15 cellular contexts compared by ENCODE assay signal in genomic region chr20:10115021-10115420, GRCh38.
A peak's percentile ranks its signal among the peaks of the same experiment; 100 is the strongest.
DNase-seq lines count a peak whose midpoint lies in the region; ATAC-seq and TF ChIP-seq lines count a peak whose summit lies in the region.
"Had no signal": no experiment of that assay in that cellular context is flagged by ENCODE, and none has a peak within 500 bp of the region (broad histone marks: within the 10 kb centered on the region; RNA-seq: fewer than 3 reads in every experiment).

No MANE protein-coding gene starts in this region.

- intact Hi-C loops in PC-3 (cut with micrococcal nuclease) (no loop called here), adrenal gland (cut with DNase I) (loop anchor here in 1 of 2 donors (10.0 kb wide), 1 partner anchor 310 kb away; no protein-coding TSS in a partner anchor)

- H3K36me3 ChIP-seq in PC-3 (ENCODE audit: low read depth, low read length) (no peaks in the 10 kb centered on the region), adrenal gland (replicated peaks in 1 of 2) (no peaks in the 10 kb centered on the region)
- H3K36me3 ChIP-seq: SJCRH30, tibial artery had no signal

- DNase-seq in GM04503 (ENCODE audit: low read depth) (peak; percentile 81), PC-3 (peak; percentile 73), fibroblast of gingiva (ENCODE audit: low read depth) (peak; percentile 62), anterior cingulate cortex (lab: John Stamatoyannopoulos, UW) (no peak), adrenal gland (no peak), Ammon's horn (ENCODE audit: low spot score) (no peak)
- DNase-seq in stimulated activated effector memory CD8-positive, alpha-beta T cell treated with anti-CD3 and anti-CD28 coated beads, Interleukin-12 subunit alpha, Interleukin-12 subunit beta, amount 100 ng/mL, for 72 hours (ENCODE audit: low spot score in 2 of 2) = no peak
- DNase-seq: body of pancreas, DMS 273 treated with DMSO at 0.1 percent for 48 hours, NCI-H1694, NCI-H748 treated with DMSO at 0.1 percent for 48 hours, SJCRH30, small intestine, tibial artery had no signal

- TF ChIP-seq POLR2A in adrenal gland (IDR thresholded peaks at IDR 0.05) = no peak

- H2AFZ ChIP-seq in PC-3 (ENCODE audit: low read length) = no peak overlapping the region

- no peak for TF ChIP-seq CTCF in PC-3 (conservative IDR thresholded peaks at IDR 0.05; ENCODE audit: low read depth, low read length)
- TF ChIP-seq CTCF in adrenal gland (IDR thresholded peaks at IDR 0.05) = no peak

- H3K9me2 ChIP-seq in PC-3 (replicated peaks; ENCODE audit: low read length) = no peaks in the 10 kb centered on the region

- H3K9ac ChIP-seq in PC-3 (ENCODE audit: low read length) = no peak overlapping the region

- no peaks in the 10 kb centered on the region for H3K9me3 ChIP-seq in PC-3 (ENCODE audit: low read length)
- H3K9me3 ChIP-seq in adrenal gland (replicated peaks in 1 of 3) = no peaks in the 10 kb centered on the region
- H3K9me3 ChIP-seq: body of pancreas, SJCRH30, tibial artery had no signal

- no peaks in the 10 kb centered on the region for H4K20me1 ChIP-seq in PC-3 (ENCODE audit: low read length)

- no peaks in the 10 kb centered on the region for H3K79me2 ChIP-seq in PC-3 (ENCODE audit: low read length)

- no peak overlapping the region for H3K27ac Mint-ChIP-seq in stimulated activated effector memory CD8-positive, alpha-beta T cell treated with anti-CD3 and anti-CD28 coated beads, Interleukin-12 subunit alpha, Interleukin-12 subunit beta, amount 100 ng/mL, for 72 hours

- WGBS in adrenal gland, 4 donors = 59 to 91% (median 72%) methylated on average over 1 of the region's 1 CpG

- H3K4me2 ChIP-seq in PC-3 (ENCODE audit: low read length) = no peak overlapping the region; the same call in 1 of the 2 replicates

- no peak overlapping the region for H3K27ac ChIP-seq in PC-3 (ENCODE audit: low read length)
- H3K27ac ChIP-seq in adrenal gland = no peak overlapping the region
- H3K27ac ChIP-seq: body of pancreas, SJCRH30, tibial artery had no signal

- H3K4me3 ChIP-seq in PC-3 (ENCODE audit: low read length) (no peak overlapping the region), adrenal gland (no peak overlapping the region)
- H3K4me3 ChIP-seq: body of pancreas, SJCRH30, tibial artery had no signal

- H3K9me3 Mint-ChIP-seq in stimulated activated effector memory CD8-positive, alpha-beta T cell treated with anti-CD3 and anti-CD28 coated beads, Interleukin-12 subunit alpha, Interleukin-12 subunit beta, amount 100 ng/mL, for 72 hours = no peaks in the 10 kb centered on the region

- ATAC-seq in PC-3 = no peak
- ATAC-seq in stimulated activated effector memory CD8-positive, alpha-beta T cell treated with anti-CD3 and anti-CD28 coated beads, Interleukin-12 subunit alpha, Interleukin-12 subunit beta, amount 100 ng/mL, for 72 hours = peak; percentile 57
- no peak for ATAC-seq in HG02840 (IDR thresholded peaks at IDR 0.05; ENCODE audit: low FRiP score, unreplicated experiment)
- ATAC-seq: body of pancreas had no signal

- H3K4me3 Mint-ChIP-seq in stimulated activated effector memory CD8-positive, alpha-beta T cell treated with anti-CD3 and anti-CD28 coated beads, Interleukin-12 subunit alpha, Interleukin-12 subunit beta, amount 100 ng/mL, for 72 hours = no peak overlapping the region

- H3K4me1 ChIP-seq in PC-3 (ENCODE audit: insufficient read depth, low read length) = peaks cover 28% of the 10 kb centered on the region
- no peaks in the 10 kb centered on the region for H3K4me1 ChIP-seq in adrenal gland (replicated peaks in 1 of 2)
- H3K4me1 ChIP-seq: SJCRH30, tibial artery had no signal

- no peaks in the 10 kb centered on the region for H3F3A ChIP-seq in PC-3 (ENCODE audit: low read length, unreplicated experiment)

- H3K36me3 Mint-ChIP-seq in stimulated activated effector memory CD8-positive, alpha-beta T cell treated with anti-CD3 and anti-CD28 coated beads, Interleukin-12 subunit alpha, Interleukin-12 subunit beta, amount 100 ng/mL, for 72 hours = no peaks in the 10 kb centered on the region

- no TSS peak for BruUV-seq in PC-3 (replicated peaks; lab: Mats Ljungman, UMichigan)

- POLR2A ChIA-PET in PC-3 (lab: Charles Lee; ENCODE audit: unreplicated experiment) = interaction anchor here (0.6 kb wide), 1 partner anchor 1705 kb away, joined by 6 read pairs; no protein-coding TSS in a partner anchor

- H3K27me3 ChIP-seq in PC-3 (ENCODE audit: low read length) (no peaks in the 10 kb centered on the region), adrenal gland (no peaks in the 10 kb centered on the region)
- H3K27me3 ChIP-seq: body of pancreas, SJCRH30, tibial artery had no signal

- H3K4me1 Mint-ChIP-seq in stimulated activated effector memory CD8-positive, alpha-beta T cell treated with anti-CD3 and anti-CD28 coated beads, Interleukin-12 subunit alpha, Interleukin-12 subunit beta, amount 100 ng/mL, for 72 hours = no peaks in the 10 kb centered on the region

- CTCF ChIA-PET in PC-3 (lab: Charles Lee) = no interaction called here

Comparison
In these comparisons a context has a peak if more than half of its experiments do, and no peak if none do; other contexts are left out.
1. DNase-seq: peak in GM04503 (single experiment), PC-3 (single experiment) and fibroblast of gingiva (single experiment); none in stimulated activated effector memory CD8-positive, alpha-beta T cell treated with anti-CD3 and anti-CD28 coated beads, Interleukin-12 subunit alpha, Interleukin-12 subunit beta, amount 100 ng/mL, for 72 hours (0 of 2), anterior cingulate cortex (0 of 58), adrenal gland (0 of 7) and Ammon's horn (single experiment).